ENCODE assay signal across 23 cellular contexts in genomic region chr10:68175954-68176353, GRCh38. TPM values are rescaled to one million over a fixed set of nuclear protein-coding genes. Genes with fewer than 3 reads are reported as not detected.
"Had no signal": no experiment of that assay in that cellular context is flagged by ENCODE, and none has a peak within 500 bp of the region (broad histone marks: within the 10 kb centered on the region; RNA-seq: fewer than 3 reads in every experiment).

No MANE protein-coding gene starts in this region.

- H3K4me2 ChIP-seq: hepatocyte had no signal

- DNase-seq: activated CD8-positive, alpha-beta memory T cell treated with anti-CD3 and anti-CD28 coated beads for 24 hours; activated CD8-positive, alpha-beta memory T cell treated with anti-CD3 and anti-CD28 coated beads, Interleukin-2, amount 50 U/mL, for 48 hours; activated effector memory CD4-positive, alpha-beta T cell treated with Interleukin-2 at 50 U/mL for 16 hours; activated naive CD4-positive, alpha-beta T cell treated with anti-CD3 and anti-CD28 coated beads, Interleukin-2, amount 10 ng/mL, durations not matched to agents 7 days and 5 days; activated naive CD8-positive, alpha-beta T cell treated with anti-CD3 and anti-CD28 coated beads, Interleukin-2, amount 50 U/mL, for 24 hours; activated T-cell treated with anti-CD3 and anti-CD28 coated beads, Interleukin-2, amount 50 U/mL, for 48 hours; aorta; brain microvascular endothelial cell; cortex of kidney; islet precursor cell; lower lobe of right lung; natural killer cell; pancreas; sigmoid colon; spleen; stimulated activated CD4-positive, alpha-beta T cell treated with anti-CD3 and anti-CD28 coated beads, Interleukin-4, amount 100 ng/mL, for 4 hours; upper lobe of right lung had no signal

- H2AFZ ChIP-seq: hepatocyte had no signal

- H3K4me3 ChIP-seq: hepatocyte, lower lobe of right lung, pancreas, sigmoid colon, spleen, thoracic aorta, upper lobe of right lung had no signal

- H3K36me3 ChIP-seq: brain microvascular endothelial cell, lower lobe of right lung, neutrophil, pancreas, sigmoid colon, spleen, thoracic aorta, upper lobe of right lung had no signal

- H3K4me1 ChIP-seq: lower lobe of right lung, pancreas, sigmoid colon, spleen, upper lobe of right lung had no signal

- H3K9me3 ChIP-seq: lower lobe of right lung, neutrophil, pancreas, sigmoid colon, spleen, thoracic aorta, upper lobe of right lung had no signal

- H3K79me2 ChIP-seq: hepatocyte had no signal

- H3K27ac ChIP-seq: brain microvascular endothelial cell, hepatocyte, lower lobe of right lung, neutrophil, pancreas, sigmoid colon, spleen, thoracic aorta, upper lobe of right lung had no signal

- ATAC-seq: activated CD4-positive, CD25-positive, alpha-beta regulatory T cell treated with anti-CD3 and anti-CD28 coated beads, Interleukin-2, amount 50 U/mL, for 24 hours; activated naive CD8-positive, alpha-beta T cell treated with anti-CD3 and anti-CD28 coated beads, Interleukin-2, amount 50 U/mL, for 24 hours; lower lobe of right lung; natural killer cell; pancreas; stimulated activated memory B cell treated with anti-CD40 and anti-IgM and Interleukin-4, amounts not matched to agents 10 μg/mL and 1 μg/mL and 100 μg/mL, for 72 hours; upper lobe of right lung had no signal

- H3K27me3 ChIP-seq: brain microvascular endothelial cell, hepatocyte, neutrophil, pancreas, sigmoid colon, spleen, upper lobe of right lung had no signal

RNA-seq across cellular contexts. Expression of gene ATOH7, which starts 56.0 kb away (rescaled TPM):
- total RNA-seq: fibroblast of villous mesenchyme, lower lobe of right lung, natural killer cell, spleen, thoracic aorta, upper lobe of right lung had no signal
- polyA plus RNA-seq: aorta, hepatocyte had no signal
